Comparison of ENCODE assay signal across 1 cellular context in genomic region chr7:137962875-137963507, GRCh38.
TF ChIP-seq lines count a peak whose summit lies in the region.

No MANE protein-coding gene starts in this region.

TF ChIP-seq in K562, 482 proteins besides CTCF, POLR2A, EP300 and RAD21 (continued from another document and continues in another):
- TF ChIP-seq E2F1 (CRISPR knock-in tag; IDR thresholded peaks at IDR 0.05) = no peak
- no peak for TF ChIP-seq RNF219 (CRISPR knock-in tag; IDR thresholded peaks at IDR 0.05)
- TF ChIP-seq FUS (optimal IDR thresholded peaks at IDR 0.05; ENCODE audit: low read depth, low read length) = no peak
- TF ChIP-seq KLF6 (CRISPR knock-in tag; IDR thresholded peaks at IDR 0.05; ENCODE audit: borderline replicate concordance) = no peak; the same call in 1 of the 2 replicates
- peak; percentile 33; the same call in 1 of the 2 replicates for TF ChIP-seq ESRRA (IDR thresholded peaks at IDR 0.05; ENCODE audit: borderline replicate concordance, low read depth)
- TF ChIP-seq POLR2H (tag; IDR thresholded peaks at IDR 0.05; ENCODE audit: low read depth) = no peak; the same call in 1 of the 2 replicates
- peak; percentile 92 for TF ChIP-seq CXXC5 (CRISPR knock-in tag; IDR thresholded peaks at IDR 0.05)
- no peak for TF ChIP-seq TSC22D4 (tag; IDR thresholded peaks at IDR 0.05)
- TF ChIP-seq RUNX1 (IDR thresholded peaks at IDR 0.05; ENCODE audit: low read depth) = peak; percentile 84; the same call in 1 of the 2 replicates
- TF ChIP-seq HES1 (IDR thresholded peaks at IDR 0.05; ENCODE audit: low read depth) = peak; percentile 76; the same call in 1 of the 2 replicates
- TF ChIP-seq PKNOX1 (IDR thresholded peaks at IDR 0.05) = peak; percentile 69
- no peak for TF ChIP-seq ETV5 (CRISPR knock-in tag; IDR thresholded peaks at IDR 0.05; ENCODE audit: low read depth)
- no peak for TF ChIP-seq DIDO1 (tag; IDR thresholded peaks at IDR 0.05; ENCODE audit: low read depth)
- peak; percentile 100 for TF ChIP-seq SMARCA4 (IDR thresholded peaks at IDR 0.05)
- peak; percentile 96 for TF ChIP-seq GATAD2A (IDR thresholded peaks at IDR 0.05)
- no peak for TF ChIP-seq HOXB6 (CRISPR knock-in tag; IDR thresholded peaks at IDR 0.05; ENCODE audit: borderline replicate concordance)
- TF ChIP-seq ZNF280A (IDR thresholded peaks at IDR 0.05; ENCODE audit: low read depth, partially characterized antibody) = no peak
- TF ChIP-seq PTBP1 (IDR thresholded peaks at IDR 0.05; ENCODE audit: low read depth, low read length) = no peak
- no peak for TF ChIP-seq DEAF1 (CRISPR knock-in tag; IDR thresholded peaks at IDR 0.05)
- TF ChIP-seq ZNF75A (CRISPR knock-in tag; IDR thresholded peaks at IDR 0.05) = no peak
- TF ChIP-seq PTTG1 (tag; IDR thresholded peaks at IDR 0.05; ENCODE audit: low read depth) = no peak
- TF ChIP-seq ZNF347 (CRISPR knock-in tag; IDR thresholded peaks at IDR 0.05; ENCODE audit: low read depth) = no peak
- peak; percentile 96 for TF ChIP-seq NEUROD1 (IDR thresholded peaks at IDR 0.05; ENCODE audit: borderline replicate concordance, low read depth, low read length, partially characterized antibody)
- TF ChIP-seq SMAD2 (IDR thresholded peaks at IDR 0.05; ENCODE audit: low read depth, low read length) = no peak
- peak; percentile 94 for TF ChIP-seq TARDBP (IDR thresholded peaks at IDR 0.05)
- TF ChIP-seq CHD4 (IDR thresholded peaks at IDR 0.05; ENCODE audit: insufficient read depth, insufficient replicate concordance, low read depth, low read length, poor library complexity, severe bottlenecking) = peak; percentile 64
- no peak for TF ChIP-seq ZNF77 (CRISPR knock-in tag; IDR thresholded peaks at IDR 0.05)
- no peak for TF ChIP-seq PCBP1 (IDR thresholded peaks at IDR 0.05; ENCODE audit: low read depth, low read length, poor library complexity, severe bottlenecking)
- TF ChIP-seq ZNF609 (CRISPR knock-in tag; IDR thresholded peaks at IDR 0.05; ENCODE audit: borderline replicate concordance) = 0 out of 2 replicates have a peak, but pooled peaks have one; percentile 69
- TF ChIP-seq ZNF785 (CRISPR knock-in tag; IDR thresholded peaks at IDR 0.05) = no peak
- TF ChIP-seq ZNF695 (CRISPR knock-in tag; IDR thresholded peaks at IDR 0.05) = no peak
- peak; percentile 72 for TF ChIP-seq BRD9 (IDR thresholded peaks at IDR 0.05; ENCODE audit: low read depth, partially characterized antibody)
- 0 out of 2 replicates have a peak, but pooled peaks have one; percentile 26 for TF ChIP-seq ZNF311 (CRISPR knock-in tag; IDR thresholded peaks at IDR 0.05)
- TF ChIP-seq PURB (CRISPR knock-in tag; IDR thresholded peaks at IDR 0.05; ENCODE audit: low read depth) = no peak
- TF ChIP-seq XRCC4 (IDR thresholded peaks at IDR 0.05; ENCODE audit: extremely low read depth, insufficient read depth, insufficient read length) = no peak
- TF ChIP-seq SAP30 (IDR thresholded peaks at IDR 0.05; ENCODE audit: borderline replicate concordance, insufficient read depth, low read depth, low read length, poor library complexity, severe bottlenecking) = no peak
- TF ChIP-seq MCM7 (IDR thresholded peaks at IDR 0.05) = no peak
- TF ChIP-seq ZNF217 (CRISPR knock-in tag; IDR thresholded peaks at IDR 0.05) = no peak
- TF ChIP-seq MYBL2 (IDR thresholded peaks at IDR 0.05; ENCODE audit: low read depth) = no peak; the same call in 1 of the 2 replicates
- no peak for TF ChIP-seq MYBL2 (CRISPR knock-in tag; IDR thresholded peaks at IDR 0.05; ENCODE audit: borderline replicate concordance)
- peak; percentile 90 for TF ChIP-seq ELF4 (CRISPR knock-in tag; IDR thresholded peaks at IDR 0.05)
- TF ChIP-seq TAF9B (IDR thresholded peaks at IDR 0.05; ENCODE audit: partially characterized antibody) = no peak
- no peak for TF ChIP-seq SRSF7 (optimal IDR thresholded peaks at IDR 0.05; ENCODE audit: low read depth, low read length)
- TF ChIP-seq ZKSCAN8 (CRISPR knock-in tag; IDR thresholded peaks at IDR 0.05) = peak; percentile 21; the same call in 1 of the 2 replicates
- TF ChIP-seq GTF2E2 (tag; IDR thresholded peaks at IDR 0.05) = no peak
- 0 out of 2 replicates have a peak, but pooled peaks have one; percentile 19 for TF ChIP-seq NR2C1 (IDR thresholded peaks at IDR 0.05)
- TF ChIP-seq NR2C1 (tag; IDR thresholded peaks at IDR 0.05) = no peak
- TF ChIP-seq ILF3 (IDR thresholded peaks at IDR 0.05; ENCODE audit: borderline replicate concordance) = peak; percentile 67; the same call in 1 of the 2 replicates
- TF ChIP-seq PYGO2 (tag; IDR thresholded peaks at IDR 0.05) = peak; percentile 83
- no peak for TF ChIP-seq PCBP2 (IDR thresholded peaks at IDR 0.05; ENCODE audit: low read depth, low read length, poor library complexity, severe bottlenecking)
- no peak for TF ChIP-seq MBD1 (CRISPR knock-in tag; IDR thresholded peaks at IDR 0.05)
- TF ChIP-seq SIN3B (IDR thresholded peaks at IDR 0.05; ENCODE audit: low read depth) = no peak
- TF ChIP-seq ZC3H4 (CRISPR knock-in tag; IDR thresholded peaks at IDR 0.05; ENCODE audit: borderline replicate concordance) = no peak
- TF ChIP-seq GMEB1 (CRISPR knock-in tag; IDR thresholded peaks at IDR 0.05) = no peak; the same call in none of the 2 replicates
- TF ChIP-seq DNMT1 (IDR thresholded peaks at IDR 0.05) = no peak
- TF ChIP-seq ILK (tag; IDR thresholded peaks at IDR 0.05; ENCODE audit: borderline replicate concordance, low read depth) = 0 out of 2 replicates have a peak, but pooled peaks have one; percentile 33
- no peak for TF ChIP-seq ZNF778 (CRISPR knock-in tag; IDR thresholded peaks at IDR 0.05)
